Comparison of ENCODE assay signal across 1 cellular context in the genomic region with DNA sequence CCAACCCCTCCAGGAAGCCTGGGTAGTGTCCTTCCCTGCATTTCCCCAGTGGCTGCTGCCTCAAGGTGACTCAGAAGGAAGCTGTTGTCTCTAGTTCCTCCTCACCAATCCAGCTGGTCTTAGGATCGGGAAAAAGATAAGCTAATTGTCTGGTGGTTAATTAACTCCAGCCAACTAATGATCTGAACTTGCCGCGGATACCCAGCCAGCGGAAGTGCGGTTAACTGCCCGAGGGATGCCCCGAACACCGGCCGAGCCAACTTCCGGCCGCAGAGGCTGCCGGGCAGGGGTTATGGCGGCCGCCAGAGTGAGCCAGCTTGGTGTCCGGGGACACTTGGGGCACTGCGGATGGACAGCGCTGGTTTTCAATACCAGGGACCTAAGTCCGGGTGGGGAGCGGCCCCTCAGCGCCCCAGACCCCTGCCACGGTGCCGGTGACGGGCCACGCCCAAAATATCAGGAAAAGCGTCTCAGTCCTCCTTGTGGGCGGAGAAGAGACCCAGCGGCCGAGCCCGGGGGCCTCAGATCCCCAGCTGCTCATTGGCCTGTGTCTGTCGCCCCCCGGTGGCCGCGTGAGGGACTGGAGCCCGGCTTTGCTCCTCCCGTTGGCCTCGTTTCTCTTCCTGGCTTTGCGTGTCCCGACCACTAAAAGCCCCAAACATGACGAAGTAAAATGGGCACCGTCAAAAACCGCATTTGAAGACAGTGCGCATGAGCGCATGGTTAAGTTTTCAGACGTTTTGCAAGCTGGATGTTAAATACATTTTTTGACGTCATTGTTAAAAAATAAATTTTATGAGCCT.
TF ChIP-seq lines count a peak whose summit lies in the region.

No MANE protein-coding gene starts in this region.

TF ChIP-seq in HepG2, 621 proteins besides CTCF, POLR2A, EP300 and RAD21 (continued from another document and continues in another):
- TF ChIP-seq GRHL1 (CRISPR knock-in tag; conservative IDR thresholded peaks at IDR 0.05): no peak
- no peak for TF ChIP-seq KDM1A (CRISPR knock-in tag; IDR thresholded peaks at IDR 0.05)
- TF ChIP-seq, protein P1, sequence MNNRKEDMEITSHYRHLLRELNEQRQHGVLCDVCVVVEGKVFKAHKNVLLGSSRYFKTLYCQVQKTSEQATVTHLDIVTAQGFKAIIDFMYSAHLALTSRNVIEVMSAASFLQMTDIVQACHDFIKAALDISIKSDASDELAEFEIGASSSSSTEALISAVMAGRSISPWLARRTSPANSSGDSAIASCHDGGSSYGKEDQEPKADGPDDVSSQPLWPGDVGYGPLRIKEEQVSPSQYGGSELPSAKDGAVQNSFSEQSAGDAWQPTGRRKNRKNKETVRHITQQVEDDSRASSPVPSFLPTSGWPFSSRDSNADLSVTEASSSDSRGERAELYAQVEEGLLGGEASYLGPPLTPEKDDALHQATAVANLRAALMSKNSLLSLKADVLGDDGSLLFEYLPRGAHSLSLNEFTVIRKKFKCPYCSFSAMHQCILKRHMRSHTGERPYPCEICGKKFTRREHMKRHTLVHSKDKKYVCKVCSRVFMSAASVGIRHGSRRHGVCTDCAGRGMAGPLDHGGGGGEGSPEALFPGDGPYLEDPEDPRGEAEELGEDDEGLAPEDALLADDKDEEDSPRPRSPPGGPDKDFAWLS (CRISPR knock-in tag; IDR thresholded peaks at IDR 0.05; ENCODE audit: borderline replicate concordance): no peak
- no peak; the same call in 1 of the 2 replicates for TF ChIP-seq MEIS2 (CRISPR knock-in tag; IDR thresholded peaks at IDR 0.05)
- TF ChIP-seq ZNF232 (CRISPR knock-in tag; IDR thresholded peaks at IDR 0.05; ENCODE audit: borderline replicate concordance): peak; percentile 83; the same call in 1 of the 2 replicates
- TF ChIP-seq ZNF138 (CRISPR knock-in tag; IDR thresholded peaks at IDR 0.05; ENCODE audit: low read depth): 0 out of 2 replicates have a peak, but pooled peaks have one; percentile 87
- 0 out of 2 replicates have a peak, but pooled peaks have one; percentile 35 for TF ChIP-seq ZNF646 (CRISPR knock-in tag; IDR thresholded peaks at IDR 0.05)
- TF ChIP-seq NR0B2 (CRISPR knock-in tag; IDR thresholded peaks at IDR 0.05): no peak
- TF ChIP-seq ZBTB49 (CRISPR knock-in tag; IDR thresholded peaks at IDR 0.05; ENCODE audit: borderline replicate concordance): no peak
- TF ChIP-seq ZNF556 (CRISPR knock-in tag; IDR thresholded peaks at IDR 0.05; ENCODE audit: borderline replicate concordance): peak; percentile 30; the same call in 1 of the 2 replicates
- no peak for TF ChIP-seq U2AF2 (IDR thresholded peaks at IDR 0.05; ENCODE audit: low read depth, low read length)
- TF ChIP-seq, protein P2, sequence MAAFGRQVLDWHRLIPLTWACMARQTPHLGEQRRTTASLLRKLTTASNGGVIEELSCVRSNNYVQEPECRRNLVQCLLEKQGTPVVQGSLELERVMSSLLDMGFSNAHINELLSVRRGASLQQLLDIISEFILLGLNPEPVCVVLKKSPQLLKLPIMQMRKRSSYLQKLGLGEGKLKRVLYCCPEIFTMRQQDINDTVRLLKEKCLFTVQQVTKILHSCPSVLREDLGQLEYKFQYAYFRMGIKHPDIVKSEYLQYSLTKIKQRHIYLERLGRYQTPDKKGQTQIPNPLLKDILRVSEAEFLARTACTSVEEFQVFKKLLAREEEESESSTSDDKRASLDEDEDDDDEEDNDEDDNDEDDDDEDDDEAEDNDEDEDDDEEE (CRISPR knock-in tag; IDR thresholded peaks at IDR 0.05): no peak; the same call in 1 of the 2 replicates
- peak; percentile 73 for TF ChIP-seq FOXK1 (CRISPR knock-in tag; IDR thresholded peaks at IDR 0.05; ENCODE audit: borderline replicate concordance, low read depth)
- TF ChIP-seq HMG20B (CRISPR knock-in tag; conservative IDR thresholded peaks at IDR 0.05): no peak; the same call in 1 of the 2 replicates
- no peak for TF ChIP-seq MTA3 (CRISPR knock-in tag; IDR thresholded peaks at IDR 0.05)
- TF ChIP-seq SALL1 (CRISPR knock-in tag; IDR thresholded peaks at IDR 0.05): peak; percentile 85
- TF ChIP-seq MBNL3 (CRISPR knock-in tag; conservative IDR thresholded peaks at IDR 0.05): no peak
- no peak for TF ChIP-seq ZKSCAN5 (CRISPR knock-in tag; IDR thresholded peaks at IDR 0.05)
- TF ChIP-seq IRF2 (CRISPR knock-in tag; IDR thresholded peaks at IDR 0.05): no peak; the same call in 1 of the 2 replicates
- TF ChIP-seq ZNF207 (IDR thresholded peaks at IDR 0.05; ENCODE audit: borderline replicate concordance): no peak
- TF ChIP-seq ZFP37 (CRISPR knock-in tag; IDR thresholded peaks at IDR 0.05; ENCODE audit: borderline replicate concordance): no peak; the same call in 1 of the 2 replicates
- TF ChIP-seq NFATC3 (CRISPR knock-in tag; IDR thresholded peaks at IDR 0.05): peak; percentile 30; the same call in 1 of the 2 replicates
- no peak for TF ChIP-seq ZNF282 (IDR thresholded peaks at IDR 0.05; ENCODE audit: partially characterized antibody)
- TF ChIP-seq, protein P3, sequence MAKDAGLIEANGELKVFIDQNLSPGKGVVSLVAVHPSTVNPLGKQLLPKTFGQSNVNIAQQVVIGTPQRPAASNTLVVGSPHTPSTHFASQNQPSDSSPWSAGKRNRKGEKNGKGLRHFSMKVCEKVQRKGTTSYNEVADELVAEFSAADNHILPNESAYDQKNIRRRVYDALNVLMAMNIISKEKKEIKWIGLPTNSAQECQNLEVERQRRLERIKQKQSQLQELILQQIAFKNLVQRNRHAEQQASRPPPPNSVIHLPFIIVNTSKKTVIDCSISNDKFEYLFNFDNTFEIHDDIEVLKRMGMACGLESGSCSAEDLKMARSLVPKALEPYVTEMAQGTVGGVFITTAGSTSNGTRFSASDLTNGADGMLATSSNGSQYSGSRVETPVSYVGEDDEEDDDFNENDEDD (CRISPR knock-in tag; IDR thresholded peaks at IDR 0.05; ENCODE audit: borderline replicate concordance): peak; percentile 73; the same call in 1 of the 2 replicates
- no peak; the same call in 1 of the 2 replicates for TF ChIP-seq MIER2 (CRISPR knock-in tag; IDR thresholded peaks at IDR 0.05)
- TF ChIP-seq CHD4 (IDR thresholded peaks at IDR 0.05; ENCODE audit: borderline replicate concordance, low read length): no peak
- no peak for TF ChIP-seq ZSCAN5A (CRISPR knock-in tag; IDR thresholded peaks at IDR 0.05; ENCODE audit: borderline replicate concordance)
- no peak for TF ChIP-seq ZNF616 (CRISPR knock-in tag; IDR thresholded peaks at IDR 0.05; ENCODE audit: low read depth)
- TF ChIP-seq ZNF615 (CRISPR knock-in tag; IDR thresholded peaks at IDR 0.05; ENCODE audit: borderline replicate concordance): no peak
- no peak for TF ChIP-seq RELA (CRISPR knock-in tag; IDR thresholded peaks at IDR 0.05)
- TF ChIP-seq U2AF1 (optimal IDR thresholded peaks at IDR 0.05; ENCODE audit: low read depth, low read length): no peak
- TF ChIP-seq SMAD9 (CRISPR knock-in tag; IDR thresholded peaks at IDR 0.05): no peak
- TF ChIP-seq, protein P4, sequence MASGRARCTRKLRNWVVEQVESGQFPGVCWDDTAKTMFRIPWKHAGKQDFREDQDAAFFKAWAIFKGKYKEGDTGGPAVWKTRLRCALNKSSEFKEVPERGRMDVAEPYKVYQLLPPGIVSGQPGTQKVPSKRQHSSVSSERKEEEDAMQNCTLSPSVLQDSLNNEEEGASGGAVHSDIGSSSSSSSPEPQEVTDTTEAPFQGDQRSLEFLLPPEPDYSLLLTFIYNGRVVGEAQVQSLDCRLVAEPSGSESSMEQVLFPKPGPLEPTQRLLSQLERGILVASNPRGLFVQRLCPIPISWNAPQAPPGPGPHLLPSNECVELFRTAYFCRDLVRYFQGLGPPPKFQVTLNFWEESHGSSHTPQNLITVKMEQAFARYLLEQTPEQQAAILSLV (CRISPR knock-in tag; IDR thresholded peaks at IDR 0.05; ENCODE audit: borderline replicate concordance): peak; percentile 77; the same call in 1 of the 2 replicates
- TF ChIP-seq ZMYM4 (CRISPR knock-in tag; IDR thresholded peaks at IDR 0.05): peak; percentile 74
- TF ChIP-seq SIN3A (IDR thresholded peaks at IDR 0.05; ENCODE audit: borderline replicate concordance, low read depth, low read length): no peak
- TF ChIP-seq NFYC (CRISPR knock-in tag; IDR thresholded peaks at IDR 0.05): no peak
- peak; percentile 60 for TF ChIP-seq AGO2 (optimal IDR thresholded peaks at IDR 0.05; ENCODE audit: low read depth, low read length)
- 0 out of 2 replicates have a peak, but pooled peaks have one; percentile 61 for TF ChIP-seq ZNF33A (CRISPR knock-in tag; IDR thresholded peaks at IDR 0.05; ENCODE audit: borderline replicate concordance)
- TF ChIP-seq ZNF878 (CRISPR knock-in tag; IDR thresholded peaks at IDR 0.05): no peak
- peak; percentile 80; the same call in 1 of the 2 replicates for TF ChIP-seq ZNF430 (CRISPR knock-in tag; IDR thresholded peaks at IDR 0.05)
- no peak for TF ChIP-seq MED13 (CRISPR knock-in tag; IDR thresholded peaks at IDR 0.05)
- TF ChIP-seq ZNF367 (CRISPR knock-in tag; IDR thresholded peaks at IDR 0.05; ENCODE audit: borderline replicate concordance): 0 out of 2 replicates have a peak, but pooled peaks have one; percentile 25
